Comparison of ENCODE assay signal across 26 cellular contexts in the genomic region with DNA sequence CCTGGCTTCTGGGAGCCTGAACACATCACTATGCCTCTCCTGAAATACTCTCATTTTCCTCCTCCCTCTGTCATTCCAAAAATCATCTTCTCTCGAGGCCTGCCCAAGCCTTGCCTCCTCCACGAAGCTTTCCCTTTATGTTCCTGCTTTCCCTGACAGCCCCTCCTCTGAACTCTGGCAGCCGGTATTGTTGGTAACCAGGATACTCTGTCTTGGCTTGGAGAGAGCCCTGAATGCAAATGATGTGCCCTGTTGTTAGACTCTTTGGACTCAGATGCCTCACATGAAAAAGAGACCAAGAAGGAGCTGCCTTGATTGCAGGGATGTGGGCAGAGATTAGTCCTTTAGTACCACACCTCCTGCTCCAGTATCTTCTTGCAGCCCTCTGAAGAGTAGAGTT.
DNase-seq lines count a peak whose midpoint lies in the region; ATAC-seq and TF ChIP-seq lines count a peak whose summit lies in the region.
"Had no signal": no experiment of that assay in that cellular context is flagged by ENCODE, and none has a peak within 500 bp of the region (broad histone marks: within the 10 kb centered on the region; RNA-seq: fewer than 3 reads in every experiment).

No MANE protein-coding gene starts in this region.

- BruUV-seq in MCF 10A (replicated peaks; lab: Mats Ljungman, UMichigan) (no TSS peak), mammary epithelial cell (replicated peaks; lab: Mats Ljungman, UMichigan) (no TSS peak)

- H3K9me3 ChIP-seq in mammary epithelial cell (replicated peaks; ENCODE audit: insufficient read depth, low read length) (no peaks in the 10 kb centered on the region), iPS-15b (ENCODE audit: control insufficient read depth, insufficient read depth, low read length) (no peaks in the 10 kb centered on the region), suprapubic skin (no peaks in the 10 kb centered on the region)
- H3K9me3 ChIP-seq in CD8-positive, alpha-beta T cell (ENCODE audit: low read length), result no peaks in the 10 kb centered on the region
- H3K9me3 ChIP-seq: HAP-1, SJSA1 had no signal

- H3K9me3 Mint-ChIP-seq in MCF 10A (ENCODE audit: unreplicated experiment) (peaks cover 8% of the 10 kb centered on the region), neural crest cell (no peaks in the 10 kb centered on the region)
- no peaks in the 10 kb centered on the region for H3K9me3 Mint-ChIP-seq in CD8-positive, alpha-beta T cell
- H3K9me3 Mint-ChIP-seq: GM23338 had no signal

- no peak overlapping the region for H3K4me3 Mint-ChIP-seq in MCF 10A (ENCODE audit: unreplicated experiment)
- no peak overlapping the region for H3K4me3 Mint-ChIP-seq in neural crest cell
- H3K4me3 Mint-ChIP-seq in CD8-positive, alpha-beta T cell, result no peak overlapping the region
- H3K4me3 Mint-ChIP-seq: CD4-positive, alpha-beta memory T cell; GM23338 had no signal

- TF ChIP-seq EP300 in suprapubic skin (IDR thresholded peaks at IDR 0.05), result no peak

- no peak for ATAC-seq in CD8-positive, alpha-beta T cell
- ATAC-seq: GM23338, HepG2, Right ventricle myocardium inferior had no signal

- no peak overlapping the region for H3K27ac ChIP-seq in mammary epithelial cell (ENCODE audit: insufficient read depth, low read depth, low read length)
- H3K27ac ChIP-seq in suprapubic skin, result no peak overlapping the region
- H3K27ac ChIP-seq in CD8-positive, alpha-beta T cell (ENCODE audit: low read depth, low read length), result no peak overlapping the region
- H3K27ac ChIP-seq: 22Rv1; BLaER1 treated with 17β-estradiol and CSF1 and Interleukin-3, amounts not matched to agents 10 nM and 100 nM; HL-60 had no signal

- no peaks in the 10 kb centered on the region for H3K79me2 ChIP-seq in mammary epithelial cell (ENCODE audit: insufficient read depth, low read length)

- no peak overlapping the region for H2AFZ ChIP-seq in mammary epithelial cell (ENCODE audit: low read depth, low read length)
- H2AFZ ChIP-seq: GM23338 had no signal

- H3K9ac ChIP-seq in mammary epithelial cell (ENCODE audit: insufficient read depth, low read length) (no peak overlapping the region), iPS-15b (ENCODE audit: low read depth, low read length) (peak overlapping the region; percentile 17)
- H3K9ac ChIP-seq: BLaER1 treated with 17β-estradiol and CSF1 and Interleukin-3, amounts not matched to agents 10 nM and 100 nM had no signal

- H3K27ac Mint-ChIP-seq in MCF 10A (ENCODE audit: low read depth, unreplicated experiment), result peak overlapping the region; percentile 14
- H3K27ac Mint-ChIP-seq in neural crest cell (ENCODE audit: unreplicated experiment), result peak overlapping the region; percentile 3
- no peak overlapping the region for H3K27ac Mint-ChIP-seq in CD8-positive, alpha-beta T cell
- H3K27ac Mint-ChIP-seq: CD4-positive, alpha-beta memory T cell; GM23338 had no signal

- intact Hi-C loops in MCF 10A (cut with micrococcal nuclease) (no loop called here), mammary epithelial cell (cut with micrococcal nuclease) (no loop called here)
- intact Hi-C loops in CD8-positive, alpha-beta T cell (cut with DNase I, micrococcal nuclease), result no loop called here

- in situ Hi-C loops in mammary epithelial cell (cut with MboI; ENCODE audit: low sequenced_read_pairs in 2 of 2), result no loop called here

- H3K4me1 ChIP-seq in mammary epithelial cell (ENCODE audit: insufficient read depth, low read length), result peaks cover 20% of the 10 kb centered on the region
- no peaks in the 10 kb centered on the region for H3K4me1 ChIP-seq in iPS-15b (ENCODE audit: control insufficient read depth, insufficient read depth, low read length)
- peaks cover 4% of the 10 kb centered on the region for H3K4me1 ChIP-seq in suprapubic skin
- peaks cover 6% of the 10 kb centered on the region for H3K4me1 ChIP-seq in CD8-positive, alpha-beta T cell (ENCODE audit: insufficient read depth, low read length)

- TF ChIP-seq POLR2A in suprapubic skin (IDR thresholded peaks at IDR 0.05), result no peak

- H3K4me1 Mint-ChIP-seq in MCF 10A (ENCODE audit: insufficient read depth, unreplicated experiment), result peaks cover 36% of the 10 kb centered on the region
- H3K4me1 Mint-ChIP-seq in neural crest cell, result peaks cover 48% of the 10 kb centered on the region
- H3K4me1 Mint-ChIP-seq in CD8-positive, alpha-beta T cell (ENCODE audit: low read depth), result peaks cover 10% of the 10 kb centered on the region

- TF ChIP-seq CTCF in MCF 10A (IDR thresholded peaks at IDR 0.05; ENCODE audit: unreplicated experiment) (no peak), mammary epithelial cell (conservative IDR thresholded peaks at IDR 0.05 in 1 of 2, IDR thresholded peaks at IDR 0.05 in 1 of 2; ENCODE audit: extremely low read depth in 1 of 2, insufficient read depth in 1 of 2, low read depth in 1 of 2, low read length in 2 of 2) (no peak), neural crest cell (conservative IDR thresholded peaks at IDR 0.05) (no peak), suprapubic skin (IDR thresholded peaks at IDR 0.05) (no peak)
- TF ChIP-seq CTCF in CD8-positive, alpha-beta T cell (IDR thresholded peaks at IDR 0.05), result no peak

- no peak overlapping the region for H3K4me3 ChIP-seq in mammary epithelial cell (replicated peaks in 1 of 3; ENCODE audit: insufficient read depth in 1 of 3, low read depth in 2 of 3, low read length in 3 of 3)
- H3K4me3 ChIP-seq in iPS-15b (ENCODE audit: low read depth, low read length), result no peak overlapping the region
- H3K4me3 ChIP-seq in suprapubic skin, result no peak overlapping the region
- H3K4me3 ChIP-seq in CD8-positive, alpha-beta T cell (ENCODE audit: low read depth, low read length), result no peak overlapping the region
- H3K4me3 ChIP-seq: BLaER1 treated with 17β-estradiol and CSF1 and Interleukin-3, amounts not matched to agents 10 nM and 100 nM; GM23338; HAP-1; K562; SJSA1 had no signal

- POLR2A ChIA-PET in MCF 10A (lab: Yijun Ruan, JAX), result interaction anchor here (2.0 to 5.3 kb wide), 4 partner anchors 8 to 220 kb away, joined by 5 to 73 read pairs (median 8); no protein-coding TSS in a partner anchor
- POLR2A ChIA-PET in CD8-positive, alpha-beta T cell (lab: Charles Lee), result no interaction called here

- H3K27me3 ChIP-seq in mammary epithelial cell (ENCODE audit: insufficient read depth, low read length) (no peaks in the 10 kb centered on the region), iPS-15b (ENCODE audit: control insufficient read depth, insufficient read depth, low read length) (peaks cover 4% of the 10 kb centered on the region), suprapubic skin (peaks cover 16% of the 10 kb centered on the region)
- no peaks in the 10 kb centered on the region for H3K27me3 ChIP-seq in CD8-positive, alpha-beta T cell (ENCODE audit: insufficient read depth, low read length)
- H3K27me3 ChIP-seq: SJSA1 had no signal

- H3K27me3 Mint-ChIP-seq in MCF 10A (ENCODE audit: insufficient read depth, unreplicated experiment), result no peaks in the 10 kb centered on the region
- peaks cover 12% of the 10 kb centered on the region for H3K27me3 Mint-ChIP-seq in neural crest cell (ENCODE audit: low read depth)
- peaks cover 7% of the 10 kb centered on the region for H3K27me3 Mint-ChIP-seq in CD8-positive, alpha-beta T cell (ENCODE audit: low read depth)

- H3K36me3 ChIP-seq in mammary epithelial cell (ENCODE audit: insufficient read depth, low read length) (no peaks in the 10 kb centered on the region), iPS-15b (ENCODE audit: control insufficient read depth, insufficient read depth, low read length) (no peaks in the 10 kb centered on the region), suprapubic skin (no peaks in the 10 kb centered on the region)
- no peaks in the 10 kb centered on the region for H3K36me3 ChIP-seq in CD8-positive, alpha-beta T cell (ENCODE audit: insufficient read depth, low read length)
- H3K36me3 ChIP-seq: BLaER1 treated with 17β-estradiol and CSF1 and Interleukin-3, amounts not matched to agents 10 nM and 100 nM; HAP-1; SJSA1 had no signal

- H3K36me3 Mint-ChIP-seq in MCF 10A (ENCODE audit: insufficient read depth, unreplicated experiment) (peaks cover 5% of the 10 kb centered on the region), neural crest cell (ENCODE audit: low read depth) (no peaks in the 10 kb centered on the region)
- no peaks in the 10 kb centered on the region for H3K36me3 Mint-ChIP-seq in CD8-positive, alpha-beta T cell
- H3K36me3 Mint-ChIP-seq: CD4-positive, alpha-beta memory T cell had no signal

- CTCF ChIA-PET in MCF 10A (lab: Yijun Ruan, JAX), result interaction anchor here (0.6 kb wide), 1 partner anchor 175 kb away, joined by 3 read pairs; no protein-coding TSS in a partner anchor
- CTCF ChIA-PET in mammary epithelial cell (lab: Charles Lee; ENCODE audit: low non-redundant PET), result interaction anchor here (0.6 kb wide), 1 partner anchor 212 kb away, joined by 4 read pairs; no protein-coding TSS in a partner anchor
- CTCF ChIA-PET in CD8-positive, alpha-beta T cell (lab: Charles Lee), result no interaction called here

- dilution Hi-C loops in mammary epithelial cell (cut with HindIII; ENCODE audit: low sequenced_read_pairs), result no loop called here

- no peak overlapping the region for H3K4me2 ChIP-seq in mammary epithelial cell (ENCODE audit: insufficient read depth, low read depth, low read length)
- H3K4me2 ChIP-seq: BLaER1 treated with 17β-estradiol and CSF1 and Interleukin-3, amounts not matched to agents 10 nM and 100 nM; GM23338 had no signal

- WGBS in mammary epithelial cell (ENCODE audit: low coverage, missing lambda C conversion rate), result 81% methylated on average over 3 of the region's 3 CpGs
- 66% methylated on average over 3 of the region's 3 CpGs for WGBS in suprapubic skin

- no peaks in the 10 kb centered on the region for H4K20me1 ChIP-seq in mammary epithelial cell (ENCODE audit: insufficient read depth, low read length)
- H4K20me1 ChIP-seq: BLaER1 treated with 17β-estradiol and CSF1 and Interleukin-3, amounts not matched to agents 10 nM and 100 nM had no signal

- no peak for DNase-seq in MCF 10A (ENCODE audit: unreplicated experiment)
- DNase-seq in mammary epithelial cell, result no peak
- no peak for DNase-seq in neural crest cell (ENCODE audit: low read depth, low spot score)
- no peak for DNase-seq in suprapubic skin (ENCODE audit: low spot score in 2 of 2)
- DNase-seq in activated gamma-delta T cell treated with Interleukin-2 at 50 U/mL for 16 hours, result no peak
- no peak for DNase-seq in COLO829 (ENCODE audit: low spot score)
- DNase-seq in CD8-positive, alpha-beta T cell, result no peak
- DNase-seq: ACHN; Calu3; CD4-positive, alpha-beta memory T cell; DMS153; NCI-H1105 treated with DMSO at 0.1 percent for 48 hours; NCI-H2081; NCI-H2171; NCI-H524 treated with DMSO at 0.1 percent for 48 hours; OCI-M1 had no signal
